ENCODE assay signal across 1 cellular context in the genomic region with DNA sequence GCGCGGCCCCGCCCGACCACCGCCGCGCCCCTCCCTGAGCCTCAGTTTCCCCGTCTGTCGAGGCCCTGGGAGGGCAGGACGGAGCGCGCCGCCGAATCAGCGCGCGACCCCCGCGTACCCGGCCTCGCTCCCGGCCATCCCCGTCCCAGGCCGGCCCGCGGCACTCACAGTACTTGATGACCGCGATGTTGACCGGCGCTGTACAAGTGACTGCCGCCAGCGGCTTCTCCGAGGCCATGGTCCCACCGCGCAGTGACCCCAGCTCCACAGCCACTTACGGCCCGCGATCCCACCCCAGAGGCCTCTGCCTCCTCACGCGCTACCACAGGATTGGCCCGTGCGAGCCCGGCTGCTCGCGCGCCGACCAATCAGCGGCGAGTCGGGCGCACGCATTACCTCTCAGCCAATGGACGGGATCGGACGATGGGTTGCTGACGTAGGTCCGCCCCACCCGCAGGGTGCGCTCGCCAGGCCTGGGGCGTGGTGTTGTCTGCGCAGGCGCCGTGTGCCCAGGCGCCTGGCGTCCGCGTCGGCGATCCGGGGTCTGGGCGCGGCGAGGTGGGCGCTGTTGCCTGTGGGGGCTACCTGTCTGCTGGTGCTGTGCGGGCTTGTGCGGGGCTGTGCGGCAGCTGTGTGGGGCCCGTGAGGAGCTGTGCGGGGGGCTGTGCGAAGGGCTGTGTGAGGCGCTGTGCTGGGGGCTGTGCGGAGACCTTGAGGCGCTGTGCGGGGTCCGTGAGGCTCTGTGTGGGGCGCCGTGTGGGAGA.
A peak's percentile ranks its signal among the peaks of the same experiment; 100 is the strongest.
TF ChIP-seq lines count a peak whose summit lies in the region.

Gene MVD, minus strand, starts transcription at position 249 of the 764 bp plus-strand sequence. Its CDS starts 11 bp downstream, at position 238.

TF ChIP-seq in HepG2, 621 proteins besides CTCF, POLR2A, EP300 and RAD21 (continued from another document and continues in another):
- peak; percentile 61; the same call in 1 of the 2 replicates for TF ChIP-seq ZHX2 (IDR thresholded peaks at IDR 0.05; ENCODE audit: low read depth)
- no peak for TF ChIP-seq ZHX2 (CRISPR knock-in tag; IDR thresholded peaks at IDR 0.05; ENCODE audit: borderline replicate concordance)
- TF ChIP-seq, protein P1, sequence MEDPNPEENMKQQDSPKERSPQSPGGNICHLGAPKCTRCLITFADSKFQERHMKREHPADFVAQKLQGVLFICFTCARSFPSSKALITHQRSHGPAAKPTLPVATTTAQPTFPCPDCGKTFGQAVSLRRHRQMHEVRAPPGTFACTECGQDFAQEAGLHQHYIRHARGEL (CRISPR knock-in tag; IDR thresholded peaks at IDR 0.05): peak; percentile 74; the same call in 1 of the 2 replicates
- peak; percentile 63; the same call in 1 of the 2 replicates for TF ChIP-seq ZNF235 (CRISPR knock-in tag; IDR thresholded peaks at IDR 0.05; ENCODE audit: borderline replicate concordance)
- peak; percentile 100 for TF ChIP-seq NFYB (CRISPR knock-in tag; IDR thresholded peaks at IDR 0.05)
- TF ChIP-seq, protein P2, sequence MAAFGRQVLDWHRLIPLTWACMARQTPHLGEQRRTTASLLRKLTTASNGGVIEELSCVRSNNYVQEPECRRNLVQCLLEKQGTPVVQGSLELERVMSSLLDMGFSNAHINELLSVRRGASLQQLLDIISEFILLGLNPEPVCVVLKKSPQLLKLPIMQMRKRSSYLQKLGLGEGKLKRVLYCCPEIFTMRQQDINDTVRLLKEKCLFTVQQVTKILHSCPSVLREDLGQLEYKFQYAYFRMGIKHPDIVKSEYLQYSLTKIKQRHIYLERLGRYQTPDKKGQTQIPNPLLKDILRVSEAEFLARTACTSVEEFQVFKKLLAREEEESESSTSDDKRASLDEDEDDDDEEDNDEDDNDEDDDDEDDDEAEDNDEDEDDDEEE (CRISPR knock-in tag; IDR thresholded peaks at IDR 0.05): peak; percentile 76
- TF ChIP-seq KAT8 (CRISPR knock-in tag; IDR thresholded peaks at IDR 0.05): peak; percentile 68
- TF ChIP-seq NR3C1 (CRISPR knock-in tag; IDR thresholded peaks at IDR 0.05): no peak
- TF ChIP-seq NONO (IDR thresholded peaks at IDR 0.05): no peak
- peak; percentile 95 for TF ChIP-seq NONO (CRISPR knock-in tag; conservative IDR thresholded peaks at IDR 0.05)
- TF ChIP-seq, protein P3, sequence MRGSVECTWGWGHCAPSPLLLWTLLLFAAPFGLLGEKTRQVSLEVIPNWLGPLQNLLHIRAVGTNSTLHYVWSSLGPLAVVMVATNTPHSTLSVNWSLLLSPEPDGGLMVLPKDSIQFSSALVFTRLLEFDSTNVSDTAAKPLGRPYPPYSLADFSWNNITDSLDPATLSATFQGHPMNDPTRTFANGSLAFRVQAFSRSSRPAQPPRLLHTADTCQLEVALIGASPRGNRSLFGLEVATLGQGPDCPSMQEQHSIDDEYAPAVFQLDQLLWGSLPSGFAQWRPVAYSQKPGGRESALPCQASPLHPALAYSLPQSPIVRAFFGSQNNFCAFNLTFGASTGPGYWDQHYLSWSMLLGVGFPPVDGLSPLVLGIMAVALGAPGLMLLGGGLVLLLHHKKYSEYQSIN (CRISPR knock-in tag; IDR thresholded peaks at IDR 0.05; ENCODE audit: borderline replicate concordance): no peak
- no peak for TF ChIP-seq SOX13 (IDR thresholded peaks at IDR 0.05)
- TF ChIP-seq SOX13 (CRISPR knock-in tag; conservative IDR thresholded peaks at IDR 0.05 in 1 of 2, IDR thresholded peaks at IDR 0.05 in 1 of 2): peak in 1 of 2 experiments; percentile 14; a peak in 2 of 4 replicates
- peak; percentile 85 for TF ChIP-seq TBX2 (CRISPR knock-in tag; IDR thresholded peaks at IDR 0.05; ENCODE audit: borderline replicate concordance)
- no peak for TF ChIP-seq ONECUT2 (CRISPR knock-in tag; IDR thresholded peaks at IDR 0.05)
- peak; percentile 84 for TF ChIP-seq ZNF446 (CRISPR knock-in tag; IDR thresholded peaks at IDR 0.05)
- TF ChIP-seq SPEN (CRISPR knock-in tag; IDR thresholded peaks at IDR 0.05; ENCODE audit: low read depth): peak; percentile 92
- TF ChIP-seq BRCA1 (CRISPR knock-in tag; IDR thresholded peaks at IDR 0.05): no peak; the same call in none of the 2 replicates
- peak; percentile 90 for TF ChIP-seq KDM3A (CRISPR knock-in tag; IDR thresholded peaks at IDR 0.05; ENCODE audit: low read depth)
- TF ChIP-seq ZNF839 (CRISPR knock-in tag; IDR thresholded peaks at IDR 0.05; ENCODE audit: borderline replicate concordance): peak; percentile 62; the same call in 1 of the 2 replicates
- peak; percentile 86 for TF ChIP-seq TMF1 (CRISPR knock-in tag; IDR thresholded peaks at IDR 0.05; ENCODE audit: low read depth)
- TF ChIP-seq ZFP36L1 (CRISPR knock-in tag; IDR thresholded peaks at IDR 0.05): peak; percentile 86; the same call in 1 of the 2 replicates
- TF ChIP-seq ZNF639 (CRISPR knock-in tag; conservative IDR thresholded peaks at IDR 0.05): peak; percentile 56
- TF ChIP-seq ZNF350 (CRISPR knock-in tag; IDR thresholded peaks at IDR 0.05; ENCODE audit: borderline replicate concordance, low read depth): peak; percentile 90
- peak; percentile 93; the same call in 1 of the 2 replicates for TF ChIP-seq NKX3-1 (CRISPR knock-in tag; IDR thresholded peaks at IDR 0.05)
- no peak; the same call in 1 of the 2 replicates for TF ChIP-seq ZNF780A (CRISPR knock-in tag; IDR thresholded peaks at IDR 0.05)
- TF ChIP-seq MXD3 (CRISPR knock-in tag; IDR thresholded peaks at IDR 0.05): peak; percentile 87
- TF ChIP-seq PAWR (CRISPR knock-in tag; IDR thresholded peaks at IDR 0.05; ENCODE audit: borderline replicate concordance): peak; percentile 97; the same call in 1 of the 2 replicates
- peak; percentile 5 for TF ChIP-seq NR0B2 (CRISPR knock-in tag; IDR thresholded peaks at IDR 0.05)
- TF ChIP-seq ZNF670 (CRISPR knock-in tag; IDR thresholded peaks at IDR 0.05; ENCODE audit: borderline replicate concordance): peak; percentile 58; the same call in 1 of the 2 replicates
- peak; percentile 76 for TF ChIP-seq KDM2A (CRISPR knock-in tag; IDR thresholded peaks at IDR 0.05; ENCODE audit: borderline replicate concordance, low read depth)
- peak; percentile 94 for TF ChIP-seq POLR2G (IDR thresholded peaks at IDR 0.05; ENCODE audit: low read depth, low read length)
- TF ChIP-seq TAF15 (IDR thresholded peaks at IDR 0.05; ENCODE audit: low read depth, low read length, poor library complexity, severe bottlenecking): peak; percentile 36
- peak; percentile 47; the same call in 1 of the 2 replicates for TF ChIP-seq SATB2 (CRISPR knock-in tag; IDR thresholded peaks at IDR 0.05)
- peak; percentile 68 for TF ChIP-seq ZNF768 (CRISPR knock-in tag; IDR thresholded peaks at IDR 0.05)
- peak; percentile 84; the same call in 1 of the 2 replicates for TF ChIP-seq ZNF30 (CRISPR knock-in tag; IDR thresholded peaks at IDR 0.05)
- TF ChIP-seq FOSL2 (CRISPR knock-in tag; IDR thresholded peaks at IDR 0.05): no peak; the same call in none of the 2 replicates
- no peak for TF ChIP-seq ZNF615 (CRISPR knock-in tag; IDR thresholded peaks at IDR 0.05; ENCODE audit: borderline replicate concordance)
- TF ChIP-seq MTF2 (CRISPR knock-in tag; IDR thresholded peaks at IDR 0.05; ENCODE audit: borderline replicate concordance): peak; percentile 32; the same call in 1 of the 2 replicates
- TF ChIP-seq ASH2L (IDR thresholded peaks at IDR 0.05; ENCODE audit: insufficient read length, low read depth, low read length): peak; percentile 96
- TF ChIP-seq ZNF333 (CRISPR knock-in tag; IDR thresholded peaks at IDR 0.05; ENCODE audit: borderline replicate concordance): peak; percentile 50; the same call in 1 of the 2 replicates
- no peak for TF ChIP-seq NFE2 (CRISPR knock-in tag; IDR thresholded peaks at IDR 0.05)
- no peak for TF ChIP-seq ZFYVE20 (CRISPR knock-in tag; IDR thresholded peaks at IDR 0.05; ENCODE audit: borderline replicate concordance, low read depth)
- TF ChIP-seq ZNF609 (CRISPR knock-in tag; IDR thresholded peaks at IDR 0.05; ENCODE audit: borderline replicate concordance): peak; percentile 45; the same call in 1 of the 2 replicates
